In the genomic region with DNA sequence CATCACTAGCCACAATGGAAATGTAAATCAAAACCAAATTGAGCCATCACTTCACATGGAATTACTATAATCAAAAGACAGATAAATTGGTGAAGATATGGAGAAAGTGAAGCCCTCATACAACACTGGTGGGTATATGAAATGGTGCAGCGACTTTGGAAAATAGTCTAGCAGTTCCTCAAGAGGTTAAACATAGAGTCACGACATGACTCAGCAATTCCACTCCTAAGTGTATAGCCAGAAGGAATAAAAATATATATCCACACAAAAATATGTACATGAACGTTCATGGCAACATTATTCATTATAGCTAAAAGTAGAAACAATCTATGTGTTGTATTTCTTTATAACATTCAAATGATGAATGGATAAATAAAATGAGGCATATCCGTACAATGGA, we compare ENCODE assay signal across 35 cellular contexts. TPM values are rescaled to one million over a fixed set of nuclear protein-coding genes. Genes with fewer than 3 reads are reported as not detected.
"Had no signal": no experiment of that assay in that cellular context is flagged by ENCODE, and none has a peak within 500 bp of the region (broad histone marks: within the 10 kb centered on the region; RNA-seq: fewer than 3 reads in every experiment).

No MANE protein-coding gene starts in this region.

- H3K27me3 Mint-ChIP-seq: activated CD4-positive, alpha-beta memory T cell treated with anti-CD3 and anti-CD28 coated beads for 36 hours; activated naive CD8-positive, alpha-beta T cell treated with anti-CD3 and anti-CD28 coated beads for 36 hours had no signal

- DNase-seq: activated B cell treated with CpG ODN at 0.5 μM for 24 hours; activated CD4-positive, alpha-beta memory T cell treated with anti-CD3 and anti-CD28 coated beads for 36 hours; activated CD4-positive, alpha-beta T cell treated with anti-CD3 and anti-CD28 coated beads for 4 hours; activated CD4-positive, alpha-beta T cell treated with anti-CD3 and anti-CD28 coated beads, Interleukin-2, amount 10 ng/mL, durations not matched to agents 24 days and 14 days; activated CD4-positive, alpha-beta T cell treated with anti-CD3 and anti-CD28 coated beads, Interleukin-2, amount 50 U/mL, for 1 hour; activated CD4-positive, alpha-beta T cell treated with anti-CD3 and anti-CD28 coated beads, Interleukin-2, amount 50 U/mL, for 4 hours; activated CD4-positive, CD25-positive, alpha-beta regulatory T cell treated with anti-CD3 and anti-CD28 coated beads, Interleukin-2, amount 50 U/mL, for 72 hours; activated CD8-positive, alpha-beta memory T cell treated with anti-CD3 and anti-CD28 coated beads, Interleukin-2, amount 50 U/mL, for 4 hours; activated CD8-positive, alpha-beta T cell treated with anti-CD3 and anti-CD28 coated beads for 36 hours; activated effector memory CD4-positive, alpha-beta T cell treated with anti-CD3 and anti-CD28 coated beads, Interleukin-2, amount 50 U/mL, for 16 hours; activated gamma-delta T cell treated with Interleukin-2 at 50 U/mL for 16 hours; activated naive CD4-positive, alpha-beta T cell; activated naive CD4-positive, alpha-beta T cell treated with anti-CD3 and anti-CD28 coated beads for 36 hours; activated naive CD4-positive, alpha-beta T cell treated with anti-CD3 and anti-CD28 coated beads, Interleukin-2, amount 50 U/mL, for 16 hours; activated naive CD8-positive, alpha-beta T cell treated with anti-CD3 and anti-CD28 coated beads for 36 hours; activated T-cell treated with anti-CD3 and anti-CD28 coated beads for 4 hours; activated T-cell treated with anti-CD3 and anti-CD28 coated beads, Interleukin-2, amount 50 U/mL, for 1 hour; activated T-cell treated with anti-CD3 and anti-CD28 coated beads, Interleukin-2, amount 50 U/mL, for 4 hours; activated T-cell treated with anti-CD3 and anti-CD28 coated beads, Interleukin-2, amount 50 U/mL, for 72 hours; adrenal gland; amniotic stem cell; aorta; body of pancreas; brain microvascular endothelial cell; central memory CD4-positive, alpha-beta T cell; T-helper 2 cell; T-helper 9 cell had no signal

- H3K27me3 ChIP-seq: adrenal gland, body of pancreas, brain microvascular endothelial cell, breast epithelium had no signal

- H3K4me3 ChIP-seq: adrenal gland, body of pancreas, breast epithelium had no signal

- H3K4me3 Mint-ChIP-seq: activated B cell treated with CpG ODN at 0.5 μM for 24 hours; activated CD4-positive, alpha-beta memory T cell treated with anti-CD3 and anti-CD28 coated beads for 36 hours; activated CD4-positive, alpha-beta T cell treated with anti-CD3 and anti-CD28 coated beads, Interleukin-2, amount 10 ng/mL, durations not matched to agents 24 days and 14 days; activated CD8-positive, alpha-beta T cell treated with anti-CD3 and anti-CD28 coated beads for 36 hours; activated naive CD4-positive, alpha-beta T cell treated with anti-CD3 and anti-CD28 coated beads for 36 hours; activated naive CD8-positive, alpha-beta T cell treated with anti-CD3 and anti-CD28 coated beads for 36 hours; activated T-cell treated with anti-CD3 and anti-CD28 coated beads, Interleukin-2, amount 50 U/mL, for 4 hours; activated T-cell treated with anti-CD3 and anti-CD28 coated beads, Interleukin-2, amount 50 U/mL, for 72 hours; activated T-helper 1 cell treated with anti-CD3 and anti-CD28 coated beads, Interleukin-12 subunit alpha, Interleukin-12 subunit beta, Interleukin-2, Interleukin-4 antibody, amounts not matched to agents 30 ng/mL and 10 ng/mL and 1 ng/mL, durations not matched to agents 14 hours and 24 hours and 36 hours; activated T-helper 17 cell treated with anti-CD3 and anti-CD28 coated beads, Interleukin-2, amount 50 U/mL, for 72 hours; T-helper 1 cell treated with Interleukin-12 subunit alpha and Interleukin-12 subunit beta and Interleukin-4 antibody, amounts not matched to agents 30 μg/mL and 1 μg/mL, for 36 hours; T-helper 2 cell treated with Interferon-gamma antibody and Interleukin-4, amounts not matched to agents 5 μg/mL and 100 μg/mL, for 36 hours had no signal

- H3K36me3 ChIP-seq: adrenal gland, brain microvascular endothelial cell, breast epithelium had no signal

- ATAC-seq: activated CD8-positive, alpha-beta T cell treated with anti-CD3 and anti-CD28 coated beads for 36 hours; activated naive CD4-positive, alpha-beta T cell treated with anti-CD3 and anti-CD28 coated beads, Interleukin-2, amount 50 U/mL, for 72 hours; activated T-cell treated with anti-CD3 and anti-CD28 coated beads, Interleukin-2, amount 50 U/mL, for 4 hours; activated T-cell treated with anti-CD3 and anti-CD28 coated beads, Interleukin-2, amount 50 U/mL, for 72 hours; activated T-helper 17 cell treated with anti-CD3 and anti-CD28 coated beads, Interleukin-2, amount 50 U/mL, for 72 hours; body of pancreas had no signal

- H3K4me1 Mint-ChIP-seq: activated B cell treated with CpG ODN at 0.5 μM for 24 hours; activated CD4-positive, alpha-beta T cell treated with anti-CD3 and anti-CD28 coated beads, Interleukin-2, amount 10 ng/mL, durations not matched to agents 24 days and 14 days; activated naive CD8-positive, alpha-beta T cell treated with anti-CD3 and anti-CD28 coated beads for 36 hours had no signal

- H3K4me1 ChIP-seq: adrenal gland, breast epithelium had no signal

- H3K9me3 Mint-ChIP-seq: activated B cell treated with CpG ODN at 0.5 μM for 24 hours; activated CD4-positive, alpha-beta memory T cell treated with anti-CD3 and anti-CD28 coated beads for 36 hours; activated CD4-positive, alpha-beta T cell treated with anti-CD3 and anti-CD28 coated beads, Interleukin-2, amount 10 ng/mL, durations not matched to agents 24 days and 14 days; activated CD8-positive, alpha-beta T cell treated with anti-CD3 and anti-CD28 coated beads for 36 hours; activated naive CD4-positive, alpha-beta T cell treated with anti-CD3 and anti-CD28 coated beads for 36 hours; activated naive CD4-positive, alpha-beta T cell treated with anti-CD3 and anti-CD28 coated beads, Interleukin-2, amount 50 U/mL, for 72 hours; activated naive CD8-positive, alpha-beta T cell treated with anti-CD3 and anti-CD28 coated beads for 36 hours; activated T-cell treated with anti-CD3 and anti-CD28 coated beads, Interleukin-2, amount 50 U/mL, for 4 hours; activated T-cell treated with anti-CD3 and anti-CD28 coated beads, Interleukin-2, amount 50 U/mL, for 72 hours; activated T-helper 1 cell treated with anti-CD3 and anti-CD28 coated beads, Interleukin-12 subunit alpha, Interleukin-12 subunit beta, Interleukin-2, Interleukin-4 antibody, amounts not matched to agents 30 ng/mL and 10 ng/mL and 1 ng/mL, durations not matched to agents 14 hours and 24 hours and 36 hours; activated T-helper 17 cell treated with anti-CD3 and anti-CD28 coated beads, Interleukin-2, amount 50 U/mL, for 72 hours; T-helper 1 cell treated with Interleukin-12 subunit alpha and Interleukin-12 subunit beta and Interleukin-4 antibody, amounts not matched to agents 30 μg/mL and 1 μg/mL, for 36 hours; T-helper 2 cell treated with Interferon-gamma antibody and Interleukin-4, amounts not matched to agents 5 μg/mL and 100 μg/mL, for 36 hours had no signal

- H3K9me3 ChIP-seq: adrenal gland, body of pancreas, breast epithelium had no signal

- H3K36me3 Mint-ChIP-seq: activated CD4-positive, alpha-beta memory T cell treated with anti-CD3 and anti-CD28 coated beads for 36 hours; activated naive CD4-positive, alpha-beta T cell treated with anti-CD3 and anti-CD28 coated beads, Interleukin-2, amount 50 U/mL, for 72 hours; activated naive CD8-positive, alpha-beta T cell treated with anti-CD3 and anti-CD28 coated beads for 36 hours had no signal

- H3K27ac ChIP-seq: adrenal gland, body of pancreas, brain microvascular endothelial cell, breast epithelium, VCaP had no signal

- H3K27ac Mint-ChIP-seq: activated B cell treated with CpG ODN at 0.5 μM for 24 hours; activated CD4-positive, alpha-beta memory T cell treated with anti-CD3 and anti-CD28 coated beads for 36 hours; activated CD4-positive, alpha-beta T cell treated with anti-CD3 and anti-CD28 coated beads, Interleukin-2, amount 10 ng/mL, durations not matched to agents 24 days and 14 days; activated CD8-positive, alpha-beta T cell treated with anti-CD3 and anti-CD28 coated beads for 36 hours; activated naive CD4-positive, alpha-beta T cell treated with anti-CD3 and anti-CD28 coated beads for 36 hours; activated naive CD4-positive, alpha-beta T cell treated with anti-CD3 and anti-CD28 coated beads, Interleukin-2, amount 50 U/mL, for 72 hours; activated naive CD8-positive, alpha-beta T cell treated with anti-CD3 and anti-CD28 coated beads for 36 hours; activated T-cell treated with anti-CD3 and anti-CD28 coated beads, Interleukin-2, amount 50 U/mL, for 72 hours; activated T-helper 1 cell treated with anti-CD3 and anti-CD28 coated beads, Interleukin-12 subunit alpha, Interleukin-12 subunit beta, Interleukin-2, Interleukin-4 antibody, amounts not matched to agents 30 ng/mL and 10 ng/mL and 1 ng/mL, durations not matched to agents 14 hours and 24 hours and 36 hours; activated T-helper 17 cell treated with anti-CD3 and anti-CD28 coated beads, Interleukin-2, amount 50 U/mL, for 72 hours; T-helper 1 cell treated with Interleukin-12 subunit alpha and Interleukin-12 subunit beta and Interleukin-4 antibody, amounts not matched to agents 30 μg/mL and 1 μg/mL, for 36 hours; T-helper 2 cell treated with Interferon-gamma antibody and Interleukin-4, amounts not matched to agents 5 μg/mL and 100 μg/mL, for 36 hours had no signal

- FAIRE-seq: TTC549 had no signal

RNA-seq across cellular contexts. Expression of a gene that starts 33.1 kb away (rescaled TPM):
- total RNA-seq: activated B cell treated with CpG ODN at 0.5 μM for 24 hours had no signal
